In the genomic region with DNA sequence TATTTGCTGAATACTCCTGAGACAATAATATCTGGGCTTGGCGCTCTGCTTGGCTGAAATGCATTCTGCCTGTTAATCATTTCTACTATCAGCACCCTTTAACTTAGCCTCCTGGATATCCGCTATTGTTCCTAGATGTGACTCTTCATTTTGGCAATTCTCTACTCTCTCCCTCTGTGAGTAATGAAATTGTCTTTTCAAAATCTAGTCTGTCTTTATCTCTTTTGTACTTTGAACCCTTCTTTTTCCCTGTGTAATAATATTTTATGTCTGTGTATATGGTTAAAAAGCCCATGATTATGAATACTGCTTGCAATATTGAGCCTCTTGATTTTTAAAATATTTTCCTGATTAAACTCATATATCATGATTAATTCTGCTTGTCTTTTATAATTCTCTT, we compare ENCODE assay signal across 30 cellular contexts.
"Had no signal": no experiment of that assay in that cellular context is flagged by ENCODE, and none has a peak within 500 bp of the region (broad histone marks: within the 10 kb centered on the region; RNA-seq: fewer than 3 reads in every experiment).

No MANE protein-coding gene starts in this region.

- H3K36me3 ChIP-seq: Peyer's patch, SJSA1 had no signal

- H3K4me3 Mint-ChIP-seq: activated CD4-positive, alpha-beta T cell treated with anti-CD3 and anti-CD28 coated beads, Interleukin-2, amount 10 ng/mL, durations not matched to agents 24 days and 14 days; activated CD8-positive, alpha-beta T cell treated with anti-CD3 and anti-CD28 coated beads for 36 hours; activated naive CD4-positive, alpha-beta T cell treated with anti-CD3 and anti-CD28 coated beads, Interleukin-2, amount 50 U/mL, for 24 hours; activated T-helper 17 cell treated with anti-CD3 and anti-CD28 coated beads, Interleukin-2, amount 50 U/mL, for 72 hours; T-helper 1 cell treated with Interleukin-12 subunit alpha and Interleukin-12 subunit beta and Interleukin-4 antibody, amounts not matched to agents 30 μg/mL and 1 μg/mL, for 36 hours; T-helper 2 cell treated with Interferon-gamma antibody and Interleukin-4, amounts not matched to agents 5 μg/mL and 100 μg/mL, for 36 hours had no signal

- ATAC-seq: activated CD8-positive, alpha-beta T cell treated with anti-CD3 and anti-CD28 coated beads for 36 hours; activated T-helper 17 cell treated with anti-CD3 and anti-CD28 coated beads, Interleukin-2, amount 50 U/mL, for 72 hours; PC-3 had no signal

- H3K27ac Mint-ChIP-seq: activated CD8-positive, alpha-beta T cell treated with anti-CD3 and anti-CD28 coated beads for 36 hours; activated naive CD4-positive, alpha-beta T cell treated with anti-CD3 and anti-CD28 coated beads, Interleukin-2, amount 50 U/mL, for 24 hours; activated T-helper 17 cell treated with anti-CD3 and anti-CD28 coated beads, Interleukin-2, amount 50 U/mL, for 72 hours; brain; T-helper 1 cell treated with Interleukin-12 subunit alpha and Interleukin-12 subunit beta and Interleukin-4 antibody, amounts not matched to agents 30 μg/mL and 1 μg/mL, for 36 hours; T-helper 2 cell treated with Interferon-gamma antibody and Interleukin-4, amounts not matched to agents 5 μg/mL and 100 μg/mL, for 36 hours had no signal

- H3K36me3 Mint-ChIP-seq: activated naive CD4-positive, alpha-beta T cell treated with anti-CD3 and anti-CD28 coated beads, Interleukin-2, amount 50 U/mL, for 24 hours; brain had no signal

- H3K27me3 ChIP-seq: Peyer's patch had no signal

- H3K4me3 ChIP-seq: Peyer's patch, SJSA1 had no signal

- H3K27ac ChIP-seq: Peyer's patch, SJSA1 had no signal

- H3K4me1 Mint-ChIP-seq: activated naive CD4-positive, alpha-beta T cell treated with anti-CD3 and anti-CD28 coated beads, Interleukin-2, amount 50 U/mL, for 24 hours had no signal

- DNase-seq: activated CD4-positive, alpha-beta T cell treated with anti-CD3 and anti-CD28 coated beads, Interleukin-2, amount 10 ng/mL, durations not matched to agents 24 days and 14 days; activated CD4-positive, alpha-beta T cell treated with anti-CD3 and anti-CD28 coated beads, Interleukin-2, amount 50 U/mL, for 4 hours; activated CD8-positive, alpha-beta T cell treated with anti-CD3 and anti-CD28 coated beads for 36 hours; activated effector memory CD4-positive, alpha-beta T cell treated with anti-CD3 and anti-CD28 coated beads, Interleukin-2, amount 50 U/mL, for 16 hours; activated naive CD4-positive, alpha-beta T cell treated with Interleukin-2 at 50 U/mL for 16 hours; activated T-cell treated with anti-CD3 and anti-CD28 coated beads, Interleukin-2, amount 50 U/mL, for 1 hour; anterior cingulate cortex; caudate nucleus; Karpas-422; KBM-7; NCI-H1048; NCI-H1105 treated with DMSO at 0.1 percent for 48 hours; NCI-H1436; NCI-H1694; NCI-H1930; NCI-H2081 treated with DMSO at 0.1 percent for 48 hours; NCI-H345; NCI-H524 treated with DMSO at 0.1 percent for 48 hours; NK-92 treated with Interleukin-12 subunit alpha and Interleukin-12 subunit beta, amount 100 ng/mL, for 24 hours; Peyer's patch; RPMI8226; SHP77 treated with DMSO at 0.1 percent for 48 hours; SK-N-SH had no signal

- H3K9me3 Mint-ChIP-seq: activated CD4-positive, alpha-beta T cell treated with anti-CD3 and anti-CD28 coated beads, Interleukin-2, amount 10 ng/mL, durations not matched to agents 24 days and 14 days; activated CD8-positive, alpha-beta T cell treated with anti-CD3 and anti-CD28 coated beads for 36 hours; activated naive CD4-positive, alpha-beta T cell treated with anti-CD3 and anti-CD28 coated beads, Interleukin-2, amount 50 U/mL, for 24 hours; activated T-helper 17 cell treated with anti-CD3 and anti-CD28 coated beads, Interleukin-2, amount 50 U/mL, for 72 hours; brain; T-helper 1 cell treated with Interleukin-12 subunit alpha and Interleukin-12 subunit beta and Interleukin-4 antibody, amounts not matched to agents 30 μg/mL and 1 μg/mL, for 36 hours; T-helper 2 cell treated with Interferon-gamma antibody and Interleukin-4, amounts not matched to agents 5 μg/mL and 100 μg/mL, for 36 hours had no signal

- H3K9me3 ChIP-seq: Peyer's patch, SJSA1, SK-N-SH had no signal
